Comparison of ENCODE assay signal across 24 cellular contexts in genomic region chr7:82816272-82816671, GRCh38.
DNase-seq lines count a peak whose midpoint lies in the region; ATAC-seq, FAIRE-seq and TF ChIP-seq lines count a peak whose summit lies in the region.
"Had no signal": no experiment of that assay in that cellular context is flagged by ENCODE, and none has a peak within 500 bp of the region (broad histone marks: within the 10 kb centered on the region; RNA-seq: fewer than 3 reads in every experiment).

No MANE protein-coding gene starts in this region.

- H3K9ac ChIP-seq in GM23248: no peak overlapping the region
- no peak overlapping the region for H3K9ac ChIP-seq in H1 (replicated peaks in 1 of 4; ENCODE audit: extremely low read depth in 1 of 4, low read depth in 3 of 4, low read length in 3 of 4)
- no peak overlapping the region for H3K9ac ChIP-seq in mesendoderm (ENCODE audit: low read length)

- H4K20me1 ChIP-seq in GM23248 (ENCODE audit: insufficient read depth) (no peaks in the 10 kb centered on the region), H1 (replicated peaks in 1 of 2; ENCODE audit: control insufficient read depth in 1 of 2, insufficient read depth in 2 of 2, low read length in 2 of 2) (no peaks in the 10 kb centered on the region)

- H3K79me2 ChIP-seq in GM23248 (ENCODE audit: insufficient read depth): no peaks in the 10 kb centered on the region
- no peaks in the 10 kb centered on the region for H3K79me2 ChIP-seq in H1 (ENCODE audit: control insufficient read depth in 1 of 2, insufficient read depth in 2 of 2, low read length in 2 of 2)
- H3K79me2 ChIP-seq in mesendoderm (ENCODE audit: control insufficient read depth, insufficient read depth, low read length): no peaks in the 10 kb centered on the region

- POLR2A ChIA-PET in H1 (lab: Charles Lee; ENCODE audit: partially characterized antibody): no interaction called here

- in situ Hi-C loops in GM23248 (cut with MboI): no loop called here

- TF ChIP-seq RAD21 in H1 (IDR thresholded peaks at IDR 0.05 in 1 of 2, conservative IDR thresholded peaks at IDR 0.05 in 1 of 2; ENCODE audit: low read depth in 2 of 2, low read length in 2 of 2): peak; percentile 16 to 32; a peak in 3 of 4 replicates

- no peaks in the 10 kb centered on the region for H3K9me2 ChIP-seq in GM23248 (ENCODE audit: insufficient read depth)

- ATAC-seq in aorta (ENCODE audit: low FRiP score) (no peak), HG02678 (IDR thresholded peaks at IDR 0.05; ENCODE audit: unreplicated experiment) (no peak)
- ATAC-seq: esophagus mucosa, gastroesophageal sphincter had no signal

- H3K18ac ChIP-seq in H1 (ENCODE audit: extremely low read depth, low read length) (no peak overlapping the region), mesendoderm (ENCODE audit: low read length) (no peak overlapping the region)

- H3K9me3 ChIP-seq in GM23248 (ENCODE audit: low read depth) (no peaks in the 10 kb centered on the region), H1 (ENCODE audit: insufficient read depth in 2 of 2, low read depth in 1 of 2, low read length in 1 of 2) (no peaks in the 10 kb centered on the region), aorta (ENCODE audit: control insufficient read depth, low read length) (no peaks in the 10 kb centered on the region)
- H3K9me3 ChIP-seq: gastroesophageal sphincter, neutrophil, stomach, tibial artery had no signal

- no peak for TF ChIP-seq EP300 in H1 (IDR thresholded peaks at IDR 0.05; ENCODE audit: borderline replicate concordance in 1 of 2, low read depth in 2 of 2, low read length in 2 of 2)

- CTCF ChIA-PET in H1 (lab: Charles Lee; ENCODE audit: partially characterized antibody): no interaction called here

- H4K8ac ChIP-seq in H1 (ENCODE audit: extremely low read depth, insufficient read depth, low read length) (no peak overlapping the region), mesendoderm (ENCODE audit: low read depth, low read length) (no peak overlapping the region)

- no peak overlapping the region for H3K4ac ChIP-seq in H1 (replicated peaks; ENCODE audit: insufficient read length, low read depth, low read length)
- H3K4ac ChIP-seq in mesendoderm (ENCODE audit: low read depth, low read length): no peak overlapping the region

- no peaks in the 10 kb centered on the region for H3K23me2 ChIP-seq in H1 (ENCODE audit: low read depth, low read length)

- H2AK5ac ChIP-seq in H1 (ENCODE audit: low read depth, low read length) (no peak overlapping the region), mesendoderm (ENCODE audit: low read length) (no peak overlapping the region)

- no peak overlapping the region for H2AFZ ChIP-seq in GM23248
- H2AFZ ChIP-seq in H1 (ENCODE audit: low read length): no peak overlapping the region
- H2AFZ ChIP-seq: PC-9 had no signal

- FAIRE-seq in H1 (lab: Jason Lieb, UNC): peak; percentile 57

- no peak overlapping the region for H2BK12ac ChIP-seq in H1 (ENCODE audit: low read depth, low read length)

- H3K4me1 ChIP-seq in GM23248 (ENCODE audit: insufficient read depth): no peaks in the 10 kb centered on the region
- H3K4me1 ChIP-seq in H1 (replicated peaks in 1 of 4; ENCODE audit: control insufficient read depth in 3 of 4, insufficient read depth in 4 of 4, low read length in 3 of 4): peaks cover 0 to 3% (median 0%) of the 10 kb centered on the region in 4 experiments; a peak in 4 of 7 replicates
- no peaks in the 10 kb centered on the region for H3K4me1 ChIP-seq in mesendoderm (ENCODE audit: control insufficient read depth, low read depth, low read length)
- H3K4me1 ChIP-seq in aorta (ENCODE audit: control insufficient read depth in 1 of 2, insufficient read depth in 2 of 2, low read length in 2 of 2): no peaks in the 10 kb centered on the region
- H3K4me1 ChIP-seq: gastroesophageal sphincter, stomach, tibial artery had no signal

- H2BK15ac ChIP-seq in H1 (ENCODE audit: low read length): no peak overlapping the region
- no peak overlapping the region for H2BK15ac ChIP-seq in mesendoderm (replicated peaks; ENCODE audit: low read depth)

- H3F3A ChIP-seq in GM23248 (ENCODE audit: insufficient read depth): no peaks in the 10 kb centered on the region

- TF ChIP-seq CTCF in H1 (IDR thresholded peaks at IDR 0.05; ENCODE audit: control extremely low read depth in 1 of 3, insufficient read depth in 1 of 3, low read depth in 1 of 3, low read length in 3 of 3): peak in 2 of 3 experiments; percentile 21 to 47; a peak in 2 of 4 replicates

- intact Hi-C loops in aorta (cut with DNase I): loop anchor here in 1 of 2 donors (10.0 kb wide), 1 partner anchor 549 kb away; no protein-coding TSS in a partner anchor

- no peak overlapping the region for H3K23ac ChIP-seq in H1 (ENCODE audit: insufficient read length)
- H3K23ac ChIP-seq in mesendoderm (ENCODE audit: low read length): no peak overlapping the region

- H3K36me3 ChIP-seq in GM23248 (ENCODE audit: low read depth) (no peaks in the 10 kb centered on the region), H1 (ENCODE audit: control insufficient read depth in 2 of 4, insufficient read depth in 4 of 4, low read length in 3 of 4) (no peaks in the 10 kb centered on the region), mesendoderm (ENCODE audit: control insufficient read depth, insufficient read depth, low read length) (no peaks in the 10 kb centered on the region), aorta (ENCODE audit: control insufficient read depth in 1 of 2, insufficient read depth in 2 of 2, low read length in 1 of 2) (no peaks in the 10 kb centered on the region)
- H3K36me3 ChIP-seq: gastroesophageal sphincter, neutrophil, stomach, tibial artery had no signal

- peak; percentile 4 for DNase-seq in GM23248
- DNase-seq in NAMALWA (ENCODE audit: low spot score): peak; percentile 35
- no peak for DNase-seq in H1 (ENCODE audit: low read depth in 1 of 2, low spot score in 2 of 2)
- peak; percentile 57 for DNase-seq in mesendoderm
- DNase-seq in occipital lobe (lab: John Stamatoyannopoulos, UW): no peak
- no peak for DNase-seq in aorta
- DNase-seq: activated CD4-positive, alpha-beta memory T cell treated with anti-CD3 and anti-CD28 coated beads for 36 hours; activated CD8-positive, alpha-beta memory T cell treated with anti-CD3 and anti-CD28 coated beads, Interleukin-2, amount 50 U/mL, for 48 hours; activated naive CD8-positive, alpha-beta T cell treated with anti-CD3 and anti-CD28 coated beads, Interleukin-2, amount 10 ng/mL, durations not matched to agents 7 days and 5 days; CD4-positive, CD25-positive, alpha-beta regulatory T cell; effector CD4-positive, alpha-beta T cell; GDM1; NCI-H1930; NCI-H2227 treated with DMSO at 0.1 percent for 48 hours; NCI-H748 treated with DMSO at 0.1 percent for 48 hours; PC-9; SHP77; stimulated activated CD8-positive, alpha-beta memory T cell treated with anti-CD3 and anti-CD28 coated beads, Interleukin-4, amount 100 ng/mL, for 48 hours; stomach; tibial artery had no signal

- H4K5ac ChIP-seq in H1 (ENCODE audit: insufficient read length, low read depth, low read length) (no peak overlapping the region), mesendoderm (ENCODE audit: low read length) (no peak overlapping the region)

- no peaks in the 10 kb centered on the region for H3K79me1 ChIP-seq in H1 (ENCODE audit: low read depth, low read length)
- no peaks in the 10 kb centered on the region for H3K79me1 ChIP-seq in mesendoderm (ENCODE audit: low read length)

- H3K4me3 ChIP-seq in GM23248: no peak overlapping the region
- no peak overlapping the region for H3K4me3 ChIP-seq in H1 (ENCODE audit: extremely low read depth in 1 of 4, insufficient read depth in 2 of 4, low read depth in 3 of 4, low read length in 4 of 4)
- H3K4me3 ChIP-seq in mesendoderm (ENCODE audit: low read length): no peak overlapping the region
- no peak overlapping the region for H3K4me3 ChIP-seq in aorta (ENCODE audit: low read length in 2 of 2)
- H3K4me3 ChIP-seq: gastroesophageal sphincter, PC-9, stomach, tibial artery had no signal

- no peak overlapping the region for H3K27ac ChIP-seq in GM23248
- no peak overlapping the region for H3K27ac ChIP-seq in H1 (ENCODE audit: low read depth, low read length)
- no peak overlapping the region for H3K27ac ChIP-seq in mesendoderm (ENCODE audit: low read depth, low read length)
- no peak overlapping the region for H3K27ac ChIP-seq in aorta (ENCODE audit: low read depth in 1 of 2, low read length in 2 of 2)
- H3K27ac ChIP-seq: gastroesophageal sphincter, neutrophil, PC-9, stomach, tibial artery had no signal

- H3K56ac ChIP-seq in H1 (replicated peaks; ENCODE audit: insufficient read length, low read depth, low read length) (no peak overlapping the region), mesendoderm (ENCODE audit: low read length) (no peak overlapping the region)

- H2BK5ac ChIP-seq in H1 (ENCODE audit: low read depth, low read length) (no peak overlapping the region), mesendoderm (ENCODE audit: low read length) (no peak overlapping the region)

- H2BK120ac ChIP-seq in H1 (replicated peaks; ENCODE audit: low read depth, low read length) (no peak overlapping the region), mesendoderm (ENCODE audit: low read depth, low read length) (no peak overlapping the region)

- no peak overlapping the region for H4K91ac ChIP-seq in H1 (replicated peaks; ENCODE audit: insufficient read length, low read length)

- no peak for TF ChIP-seq POLR2A in H1 (IDR thresholded peaks at IDR 0.05; ENCODE audit: control extremely low read depth in 1 of 2, low read depth in 2 of 2, low read length in 2 of 2)

- no peak overlapping the region for H3K14ac ChIP-seq in H1 (ENCODE audit: insufficient read length)

- H3K27me3 ChIP-seq in GM23248 (replicated peaks; ENCODE audit: insufficient read depth) (no peaks in the 10 kb centered on the region; the same call in 1 of the 2 replicates), H1 (replicated peaks in 1 of 4; ENCODE audit: control insufficient read depth in 3 of 4, extremely low read depth in 1 of 4, insufficient read depth in 3 of 4, low read length in 3 of 4) (no peaks in the 10 kb centered on the region), mesendoderm (ENCODE audit: insufficient read depth, low read length, poor library complexity) (no peaks in the 10 kb centered on the region), aorta (ENCODE audit: control insufficient read depth in 1 of 2, insufficient read depth in 2 of 2, low read length in 1 of 2) (no peaks in the 10 kb centered on the region)
- H3K27me3 ChIP-seq: gastroesophageal sphincter, neutrophil, stomach, tibial artery had no signal

- H3K4me2 ChIP-seq in GM23248 (ENCODE audit: unreplicated experiment) (no peak overlapping the region), H1 (ENCODE audit: insufficient read depth in 1 of 2, low read depth in 2 of 2, low read length in 2 of 2) (peak overlapping the region in 1 of 2 experiments; percentile 12; a peak in 1 of 4 replicates), mesendoderm (ENCODE audit: low read length) (no peak overlapping the region)
- H3K4me2 ChIP-seq: PC-9 had no signal

- no peak overlapping the region for H2BK20ac ChIP-seq in H1 (ENCODE audit: low read length)

TF ChIP-seq in H1, 55 proteins besides CTCF, POLR2A, EP300 and RAD21 (continues in another document):
- TF ChIP-seq RFX5 (IDR thresholded peaks at IDR 0.05; ENCODE audit: borderline replicate concordance, low read depth, low read length) (no peak), EGR1 (IDR thresholded peaks at IDR 0.05; ENCODE audit: borderline replicate concordance, low read depth, low read length) (no peak), SP1 (IDR thresholded peaks at IDR 0.05; ENCODE audit: low read depth, low read length) (0 out of 2 replicates have a peak, but pooled peaks have one; percentile 19), TEAD4 (IDR thresholded peaks at IDR 0.05; ENCODE audit: low read depth, low read length) (no peak)

Comparison
In these comparisons a context has a peak if more than half of its experiments do, and no peak if none do; other contexts are left out.
1. DNase-seq: peak in GM23248 (single experiment), NAMALWA (single experiment) and mesendoderm (single experiment); none in H1 (0 of 2), occipital lobe (single experiment) and aorta (0 of 2).